Comparison of ENCODE assay signal across 10 cellular contexts in genomic region chr2:26274058-26274613, GRCh38.
DNase-seq lines count a peak whose midpoint lies in the region; ATAC-seq and TF ChIP-seq lines count a peak whose summit lies in the region.
"Had no signal": no experiment of that assay in that cellular context is flagged by ENCODE, and none has a peak within 500 bp of the region (broad histone marks: within the 10 kb centered on the region; RNA-seq: fewer than 3 reads in every experiment).

No MANE protein-coding gene starts in this region.

- peak overlapping the region; percentile 0 to 10 for H3K27ac ChIP-seq in mucosa of rectum (ENCODE audit: low read depth in 2 of 2, low read length in 2 of 2)
- H3K27ac ChIP-seq: HL-60 had no signal

- H3K4me3 ChIP-seq in AG09309 (ENCODE audit: control insufficient read depth, low read depth, low read length): no peak overlapping the region
- H3K4me3 ChIP-seq in mucosa of rectum (ENCODE audit: low read length in 2 of 2): no peak overlapping the region

- H3K9ac ChIP-seq in mucosa of rectum (ENCODE audit: low read depth in 1 of 2, low read length in 2 of 2): no peak overlapping the region

- ATAC-seq in GM21360 (IDR thresholded peaks at IDR 0.05; ENCODE audit: unreplicated experiment) (no peak), GM21576 (IDR thresholded peaks at IDR 0.05; ENCODE audit: unreplicated experiment) (no peak), HG02678 (IDR thresholded peaks at IDR 0.05; ENCODE audit: unreplicated experiment) (no peak)

- DNase-seq in AG09309 (ENCODE audit: low read depth): peak; percentile 97
- peak; percentile 21 for DNase-seq in NCI-H2171 (lab: John Stamatoyannopoulos, UW)
- DNase-seq in dedifferentiated amniotic fluid mesenchymal stem cell (ENCODE audit: extremely low spot score): peak; percentile 98
- DNase-seq in stimulated activated CD8-positive, alpha-beta memory T cell treated with anti-CD3 and anti-CD28 coated beads, Interleukin-4, amount 100 ng/mL, for 48 hours: no peak

- H3K36me3 ChIP-seq in mucosa of rectum (ENCODE audit: control insufficient read depth in 2 of 2, insufficient read depth in 2 of 2, low read length in 2 of 2): peaks cover 15 to 25% of the 10 kb centered on the region in 2 donors

- TF ChIP-seq CTCF in AG09309 (IDR thresholded peaks at IDR 0.05; ENCODE audit: control insufficient read depth, insufficient read depth, low read depth, low read length, missing control alignments): no peak

- H3K4me1 ChIP-seq in mucosa of rectum (ENCODE audit: control insufficient read depth in 2 of 2, insufficient read depth in 2 of 2, low read length in 2 of 2): peaks cover 4 to 7% of the 10 kb centered on the region in 2 donors

- H3K9me3 ChIP-seq in mucosa of rectum (ENCODE audit: control insufficient read depth in 2 of 2, low read length in 2 of 2): no peaks in the 10 kb centered on the region
- H3K9me3 ChIP-seq: neutrophil had no signal

- no peaks in the 10 kb centered on the region for H3K27me3 ChIP-seq in mucosa of rectum (ENCODE audit: control insufficient read depth in 2 of 2, insufficient read depth in 2 of 2, low read length in 2 of 2)
- H3K27me3 ChIP-seq: neutrophil had no signal
